ENCODE assay signal across 23 cellular contexts in genomic region chr9:133824106-133824801, GRCh38.
DNase-seq lines count a peak whose midpoint lies in the region; ATAC-seq and TF ChIP-seq lines count a peak whose summit lies in the region.
"Had no signal": no experiment of that assay in that cellular context is flagged by ENCODE, and none has a peak within 500 bp of the region (broad histone marks: within the 10 kb centered on the region; RNA-seq: fewer than 3 reads in every experiment).

No MANE protein-coding gene starts in this region.

- CTCF ChIA-PET in CD8-positive, alpha-beta T cell (lab: Charles Lee): no interaction called here

- no peak overlapping the region for H2BK5ac ChIP-seq in H9 (ENCODE audit: insufficient read length, low read length)

- peak overlapping the region; percentile 26 for H3K14ac ChIP-seq in H9 (ENCODE audit: insufficient read depth, low read length)

- peaks cover 7% of the 10 kb centered on the region; the same call in 1 of the 2 replicates for H3K4me1 ChIP-seq in H9 (ENCODE audit: insufficient read depth, low read length)
- no peaks in the 10 kb centered on the region for H3K4me1 ChIP-seq in CD8-positive, alpha-beta T cell (ENCODE audit: insufficient read depth, low read length)
- no peaks in the 10 kb centered on the region for H3K4me1 ChIP-seq in ovary (ENCODE audit: insufficient read depth)
- H3K4me1 ChIP-seq: thyroid gland had no signal

- H4K20me1 ChIP-seq in H9 (ENCODE audit: control insufficient read depth, insufficient read depth, insufficient read length) (no peaks in the 10 kb centered on the region), neural cell (ENCODE audit: insufficient read depth) (no peaks in the 10 kb centered on the region)

- H3K27ac ChIP-seq in H9 (ENCODE audit: insufficient read length, low read depth, low read length) (no peak overlapping the region), neural cell (ENCODE audit: low read length) (peak overlapping the region; percentile 12), ovary (no peak overlapping the region)
- H3K27ac ChIP-seq in CD8-positive, alpha-beta T cell (ENCODE audit: low read depth, low read length): no peak overlapping the region
- H3K27ac ChIP-seq: epithelial cell of prostate, heart left ventricle, PC-9, thyroid gland had no signal

- H4K8ac ChIP-seq in H9 (replicated peaks; ENCODE audit: insufficient read length, low read depth, low read length): no peak overlapping the region

- no peak overlapping the region; the same call in 1 of the 2 replicates for H3K4ac ChIP-seq in H9 (ENCODE audit: low read depth, low read length)

- intact Hi-C loops in CD8-positive, alpha-beta T cell (cut with DNase I, micrococcal nuclease): no loop called here
- intact Hi-C loops in ovary (cut with DNase I): no loop called here

- no peak overlapping the region for H3K9ac ChIP-seq in H9 (ENCODE audit: extremely low read depth, insufficient read length, low read length)
- peak overlapping the region; percentile 27 for H3K9ac ChIP-seq in neural cell (ENCODE audit: low read length)

- H2BK15ac ChIP-seq in H9 (ENCODE audit: low read depth, low read length): no peak overlapping the region

- no peaks in the 10 kb centered on the region for H3K9me3 ChIP-seq in H9 (ENCODE audit: control insufficient read depth, low read depth, low read length)
- H3K9me3 ChIP-seq in neural cell (ENCODE audit: low read length): no peaks in the 10 kb centered on the region
- H3K9me3 ChIP-seq in CD8-positive, alpha-beta T cell (ENCODE audit: low read length): no peaks in the 10 kb centered on the region
- no peaks in the 10 kb centered on the region for H3K9me3 ChIP-seq in ovary
- H3K9me3 ChIP-seq: heart left ventricle, thyroid gland had no signal

- TF ChIP-seq EP300 in neural cell (conservative IDR thresholded peaks at IDR 0.05; ENCODE audit: poor library complexity, severe bottlenecking) (no peak), ovary (IDR thresholded peaks at IDR 0.05) (no peak)

- H3K79me2 ChIP-seq in H9 (ENCODE audit: insufficient read depth, low read length) (no peaks in the 10 kb centered on the region; the same call in 1 of the 2 replicates), neural cell (replicated peaks; ENCODE audit: insufficient read depth, low read length) (no peaks in the 10 kb centered on the region)

- no peak for ATAC-seq in GM21825 (IDR thresholded peaks at IDR 0.05; ENCODE audit: unreplicated experiment)
- ATAC-seq in CD8-positive, alpha-beta T cell: no peak
- ATAC-seq: activated CD8-positive, alpha-beta memory T cell treated with anti-CD3 and anti-CD28 coated beads, Interleukin-2, amount 10 ng/mL, durations not matched to agents 7 days and 5 days; natural killer cell treated with Interleukin-12 subunit alpha and Interleukin-12 subunit beta and Interleukin-15 and Interleukin-18, amount 100 ng/mL, for 72 hours had no signal

- H3F3A ChIP-seq in neural cell (ENCODE audit: insufficient read depth, low read length, poor library complexity, severe bottlenecking): no peaks in the 10 kb centered on the region

- POLR2A ChIA-PET in CD8-positive, alpha-beta T cell (lab: Charles Lee): no interaction called here

- H3K27me3 ChIP-seq in H9 (ENCODE audit: insufficient read depth, low read length): no peaks in the 10 kb centered on the region
- no peaks in the 10 kb centered on the region for H3K27me3 ChIP-seq in neural cell (ENCODE audit: insufficient read depth, low read depth, low read length)
- no peaks in the 10 kb centered on the region for H3K27me3 ChIP-seq in CD8-positive, alpha-beta T cell (ENCODE audit: insufficient read depth, low read length)
- no peaks in the 10 kb centered on the region for H3K27me3 ChIP-seq in ovary
- H3K27me3 ChIP-seq: dorsolateral prefrontal cortex, heart left ventricle, thyroid gland had no signal

- no peaks in the 10 kb centered on the region for H3K79me1 ChIP-seq in H9 (ENCODE audit: insufficient read depth, low read depth, low read length, poor library complexity, severe bottlenecking)

- H2BK20ac ChIP-seq in H9 (ENCODE audit: low read depth, low read length, poor library complexity, severe bottlenecking): no peak overlapping the region

- no peak overlapping the region for H4K91ac ChIP-seq in H9 (ENCODE audit: insufficient read length, low read depth, low read length)

- TF ChIP-seq CTCF in GM12872 (IDR thresholded peaks at IDR 0.05; ENCODE audit: insufficient read depth, low read depth, low read length): peak; percentile 15; the same call in 1 of the 3 replicates
- 0 out of 3 replicates have a peak, but pooled peaks have one; percentile 16 for TF ChIP-seq CTCF in H9 (conservative IDR thresholded peaks at IDR 0.05)
- no peak for TF ChIP-seq CTCF in brain (conservative IDR thresholded peaks at IDR 0.05)
- no peak for TF ChIP-seq CTCF in neural cell (IDR thresholded peaks at IDR 0.05; ENCODE audit: poor library complexity, severe bottlenecking)
- no peak for TF ChIP-seq CTCF in CD8-positive, alpha-beta T cell (IDR thresholded peaks at IDR 0.05)
- no peak for TF ChIP-seq CTCF in ovary (IDR thresholded peaks at IDR 0.05)

- H4K5ac ChIP-seq in H9 (ENCODE audit: insufficient read length, low read depth, low read length): no peak overlapping the region

- H3K36me3 Mint-ChIP-seq in H9 (ENCODE audit: insufficient read depth in 1 of 3, low read depth in 3 of 3) (peaks cover 0 to 12% (median 5%) of the 10 kb centered on the region in 3 experiments; a peak in 4 of 7 replicates), brain (peaks cover 6% of the 10 kb centered on the region)
- no peaks in the 10 kb centered on the region for H3K36me3 Mint-ChIP-seq in CD8-positive, alpha-beta T cell
- H3K36me3 Mint-ChIP-seq: activated CD8-positive, alpha-beta memory T cell treated with anti-CD3 and anti-CD28 coated beads, Interleukin-2, amount 10 ng/mL, durations not matched to agents 7 days and 5 days; natural killer cell treated with Interleukin-12 subunit alpha and Interleukin-12 subunit beta and Interleukin-15 and Interleukin-18, amount 100 ng/mL, for 72 hours had no signal

- H2BK12ac ChIP-seq in H9 (ENCODE audit: insufficient read length, low read depth, low read length): no peak overlapping the region

- TF ChIP-seq POLR2A in ovary (IDR thresholded peaks at IDR 0.05): no peak

- H3K4me3 Mint-ChIP-seq in H9 (no peak overlapping the region), brain (no peak overlapping the region)
- no peak overlapping the region for H3K4me3 Mint-ChIP-seq in CD8-positive, alpha-beta T cell
- H3K4me3 Mint-ChIP-seq: activated CD8-positive, alpha-beta memory T cell treated with anti-CD3 and anti-CD28 coated beads, Interleukin-2, amount 10 ng/mL, durations not matched to agents 7 days and 5 days; natural killer cell treated with Interleukin-12 subunit alpha and Interleukin-12 subunit beta and Interleukin-15 and Interleukin-18, amount 100 ng/mL, for 72 hours; stimulated activated naive CD8-positive, alpha-beta T cell treated with anti-CD3 and anti-CD28 coated beads, Interleukin-15, Interleukin-2, amounts not matched to agents 100 ng/mL and 50 ng/mL, for 24 hours had no signal

- WGBS in H9 (ENCODE audit: extremely low coverage, insufficient read length, low lambda C conversion rate): no CpG with 5 or more reads among the region's 14 CpGs
- WGBS in ovary, 3 donors: 86 to 94% (median 88%) methylated on average over 13 to 14 of the region's 14 CpGs

- H3K56ac ChIP-seq in H9 (ENCODE audit: insufficient read length, low read depth, low read length): no peak overlapping the region

- H3T11ph ChIP-seq in H9 (ENCODE audit: low read length): no peak overlapping the region

- no peaks in the 10 kb centered on the region for H3K36me3 ChIP-seq in neural cell (ENCODE audit: insufficient read depth, low read length)
- no peaks in the 10 kb centered on the region for H3K36me3 ChIP-seq in CD8-positive, alpha-beta T cell (ENCODE audit: insufficient read depth, low read length)
- no peaks in the 10 kb centered on the region for H3K36me3 ChIP-seq in ovary
- H3K36me3 ChIP-seq: heart left ventricle, thyroid gland had no signal

- H3K9me2 ChIP-seq in neural cell (ENCODE audit: insufficient read depth, low read length): no peaks in the 10 kb centered on the region

- no peak overlapping the region for H2AK5ac ChIP-seq in H9 (ENCODE audit: insufficient read length, low read length)

- no peak overlapping the region for H2BK120ac ChIP-seq in H9 (ENCODE audit: low read depth, low read length, poor library complexity, severe bottlenecking)

- peaks cover 46 to 59% of the 10 kb centered on the region in 2 experiments for H3K4me1 Mint-ChIP-seq in H9
- H3K4me1 Mint-ChIP-seq in brain: peaks cover 81% of the 10 kb centered on the region
- no peaks in the 10 kb centered on the region for H3K4me1 Mint-ChIP-seq in CD8-positive, alpha-beta T cell (ENCODE audit: low read depth)
- H3K4me1 Mint-ChIP-seq: activated CD8-positive, alpha-beta memory T cell treated with anti-CD3 and anti-CD28 coated beads, Interleukin-2, amount 10 ng/mL, durations not matched to agents 7 days and 5 days had no signal

- no peak overlapping the region for H3K4me3 ChIP-seq in neural cell (ENCODE audit: low read length)
- H3K4me3 ChIP-seq in CD8-positive, alpha-beta T cell (ENCODE audit: low read depth, low read length): no peak overlapping the region
- H3K4me3 ChIP-seq in ovary: no peak overlapping the region
- H3K4me3 ChIP-seq: dorsolateral prefrontal cortex, heart left ventricle, PC-9, thyroid gland had no signal

- TF ChIP-seq RAD21 in neural cell (conservative IDR thresholded peaks at IDR 0.05): no peak

- H3K4me2 ChIP-seq in H9 (ENCODE audit: insufficient read depth, insufficient read length, low read length) (no peak overlapping the region), neural cell (ENCODE audit: low read length) (no peak overlapping the region)
- H3K4me2 ChIP-seq: PC-9 had no signal

- H2AFZ ChIP-seq in H9 (ENCODE audit: low read length) (no peak overlapping the region), neural cell (ENCODE audit: low read depth, low read length) (no peak overlapping the region)
- H2AFZ ChIP-seq: PC-9 had no signal

- peak overlapping the region in 2 of 3 experiments; percentile 63 to 85; a peak in 3 of 7 replicates for H3K27ac Mint-ChIP-seq in H9
- H3K27ac Mint-ChIP-seq in brain: peak overlapping the region in 3 of 5 experiments; percentile 75 to 79 (median 76)
- H3K27ac Mint-ChIP-seq in CD8-positive, alpha-beta T cell: no peak overlapping the region
- H3K27ac Mint-ChIP-seq: activated CD8-positive, alpha-beta memory T cell treated with anti-CD3 and anti-CD28 coated beads, Interleukin-2, amount 10 ng/mL, durations not matched to agents 7 days and 5 days; natural killer cell treated with Interleukin-12 subunit alpha and Interleukin-12 subunit beta and Interleukin-15 and Interleukin-18, amount 100 ng/mL, for 72 hours; stimulated activated naive CD8-positive, alpha-beta T cell treated with anti-CD3 and anti-CD28 coated beads, Interleukin-15, Interleukin-2, amounts not matched to agents 100 ng/mL and 50 ng/mL, for 24 hours had no signal

- H3K27me3 Mint-ChIP-seq in H9 (ENCODE audit: low read depth) (no peaks in the 10 kb centered on the region), brain (peaks cover 3% of the 10 kb centered on the region)
- H3K27me3 Mint-ChIP-seq in CD8-positive, alpha-beta T cell (ENCODE audit: low read depth): no peaks in the 10 kb centered on the region
- H3K27me3 Mint-ChIP-seq: activated CD8-positive, alpha-beta memory T cell treated with anti-CD3 and anti-CD28 coated beads, Interleukin-2, amount 10 ng/mL, durations not matched to agents 7 days and 5 days; natural killer cell treated with Interleukin-12 subunit alpha and Interleukin-12 subunit beta and Interleukin-15 and Interleukin-18, amount 100 ng/mL, for 72 hours; stimulated activated naive CD8-positive, alpha-beta T cell treated with anti-CD3 and anti-CD28 coated beads, Interleukin-15, Interleukin-2, amounts not matched to agents 100 ng/mL and 50 ng/mL, for 24 hours had no signal

- H3K9me3 Mint-ChIP-seq in H9: no peaks in the 10 kb centered on the region
- no peaks in the 10 kb centered on the region for H3K9me3 Mint-ChIP-seq in brain
- no peaks in the 10 kb centered on the region for H3K9me3 Mint-ChIP-seq in CD8-positive, alpha-beta T cell
- H3K9me3 Mint-ChIP-seq: natural killer cell treated with Interleukin-12 subunit alpha and Interleukin-12 subunit beta and Interleukin-15 and Interleukin-18, amount 100 ng/mL, for 72 hours; stimulated activated naive CD8-positive, alpha-beta T cell treated with anti-CD3 and anti-CD28 coated beads, Interleukin-15, Interleukin-2, amounts not matched to agents 100 ng/mL and 50 ng/mL, for 24 hours had no signal

- no peak overlapping the region for H3K18ac ChIP-seq in H9 (ENCODE audit: insufficient read length, low read depth, low read length)

- no peak for DNase-seq in H9
- DNase-seq in CD8-positive, alpha-beta T cell: no peak
- no peak for DNase-seq in ovary
- no peak for DNase-seq in dedifferentiated amniotic fluid mesenchymal stem cell (ENCODE audit: extremely low spot score)
- DNase-seq: activated CD4-positive, alpha-beta T cell treated with anti-CD3 and anti-CD28 coated beads for 4 hours; activated CD8-positive, alpha-beta memory T cell treated with anti-CD3 and anti-CD28 coated beads, Interleukin-2, amount 10 ng/mL, durations not matched to agents 7 days and 5 days; activated naive CD4-positive, alpha-beta T cell treated with anti-CD3 and anti-CD28 coated beads, Interleukin-2, amount 50 U/mL, for 16 hours; dorsolateral prefrontal cortex; GDM1; H7; Kasumi-1; NCI-H2029; PC-9; T-helper 1 cell had no signal

- no peak overlapping the region for H3K23ac ChIP-seq in H9 (ENCODE audit: insufficient read length, low read depth, low read length)

- H3K23me2 ChIP-seq in H9 (ENCODE audit: insufficient read length, low read depth, low read length, poor library complexity, severe bottlenecking): no peaks in the 10 kb centered on the region

Comparison
In these comparisons a context has a peak if more than half of its experiments do, and no peak if none do; other contexts are left out.
1. CTCF ChIP-seq: peak in GM12872 (single experiment) and H9 (single experiment); none in brain (0 of 2), neural cell (single experiment), CD8-positive, alpha-beta T cell (single experiment) and ovary (0 of 3).